ENCODE assay signal across 35 cellular contexts in genomic region chr1:97258597-97258996, GRCh38.
DNase-seq lines count a peak whose midpoint lies in the region; ATAC-seq, FAIRE-seq and TF ChIP-seq lines count a peak whose summit lies in the region.
"Had no signal": no experiment of that assay in that cellular context is flagged by ENCODE, and none has a peak within 500 bp of the region (broad histone marks: within the 10 kb centered on the region; RNA-seq: fewer than 3 reads in every experiment).

No MANE protein-coding gene starts in this region.

- H3K9me3 ChIP-seq in liver (ENCODE audit: control insufficient read depth in 4 of 4, low read length in 3 of 4) (no peaks in the 10 kb centered on the region), HepG2 (ENCODE audit: low read length) (no peaks in the 10 kb centered on the region; the same call in none of the 2 replicates), mucosa of descending colon (no peaks in the 10 kb centered on the region), small intestine (ENCODE audit: control insufficient read depth, low read depth) (no peaks in the 10 kb centered on the region)
- H3K9me3 ChIP-seq: A549; BE2C; BLaER1; BLaER1 treated with 17β-estradiol and CSF1 and Interleukin-3, amounts not matched to agents 10 nM and 100 nM; Caco-2 had no signal

- no TSS peak for BruUV-seq in HepG2 (replicated peaks; lab: Mats Ljungman, UMichigan)

- H3K79me2 ChIP-seq in HepG2 (ENCODE audit: insufficient read depth, low read length): no peaks in the 10 kb centered on the region

- ATAC-seq in HepG2: no peak
- peak; percentile 66 for ATAC-seq in mucosa of descending colon
- ATAC-seq in activated CD8-positive, alpha-beta T cell treated with anti-CD3 and anti-CD28 coated beads, Interleukin-2, amount 10 ng/mL, durations not matched to agents 7 days and 5 days: no peak
- ATAC-seq: A549; CD8-positive, alpha-beta T cell had no signal

- H3K36me3 ChIP-seq in liver (ENCODE audit: control insufficient read depth in 4 of 4, insufficient read depth in 3 of 4, low read depth in 1 of 4, low read length in 3 of 4) (peaks cover 0 to 2% (median 0%) of the 10 kb centered on the region in 4 donors), HepG2 (replicated peaks in 1 of 2; ENCODE audit: control insufficient read depth in 1 of 2, insufficient read depth in 2 of 2, low read length in 2 of 2) (no peaks in the 10 kb centered on the region), mucosa of descending colon (ENCODE audit: low read depth) (no peaks in the 10 kb centered on the region), small intestine (ENCODE audit: control insufficient read depth in 2 of 2, insufficient read depth in 2 of 2, low read length in 2 of 2) (no peaks in the 10 kb centered on the region)
- H3K36me3 ChIP-seq: BE2C; BLaER1; BLaER1 treated with 17β-estradiol and CSF1 and Interleukin-3, amounts not matched to agents 10 nM and 100 nM had no signal

- no peak for TF ChIP-seq CTCF in liver (IDR thresholded peaks at IDR 0.05; ENCODE audit: low read depth, low read length, missing input control)
- TF ChIP-seq CTCF in HepG2 (CRISPR knock-in tag; IDR thresholded peaks at IDR 0.05): no peak
- no peak for TF ChIP-seq CTCF in mucosa of descending colon (IDR thresholded peaks at IDR 0.05)

- H3K27ac ChIP-seq in liver (ENCODE audit: low read depth in 1 of 2, low read length in 2 of 2) (no peak overlapping the region), HepG2 (ENCODE audit: extremely low read length, insufficient read depth, low read length) (no peak overlapping the region), small intestine (ENCODE audit: low read depth in 1 of 2, low read length in 1 of 2) (no peak overlapping the region)
- H3K27ac ChIP-seq: 22Rv1; A549; BLaER1; BLaER1 treated with 17β-estradiol and CSF1 and Interleukin-3, amounts not matched to agents 10 nM and 100 nM; C4-2B had no signal

- H3K27me3 Mint-ChIP-seq in activated CD8-positive, alpha-beta T cell treated with anti-CD3 and anti-CD28 coated beads, Interleukin-2, amount 10 ng/mL, durations not matched to agents 7 days and 5 days (ENCODE audit: low read depth): no peaks in the 10 kb centered on the region
- H3K27me3 Mint-ChIP-seq: B cell; CD4-positive, alpha-beta memory T cell; CD4-positive, alpha-beta T cell; CD4-positive, CD25-positive, alpha-beta regulatory T cell; CD8-positive, alpha-beta memory T cell had no signal

- no peak overlapping the region for H2AFZ ChIP-seq in HepG2 (ENCODE audit: low read length)

- TF ChIP-seq EP300 in HepG2 (IDR thresholded peaks at IDR 0.05; ENCODE audit: low read depth in 2 of 2, low read length in 2 of 2) (no peak), HepG2 (CRISPR knock-in tag; IDR thresholded peaks at IDR 0.05; ENCODE audit: borderline replicate concordance) (no peak)

- no peaks in the 10 kb centered on the region for H4K20me1 ChIP-seq in HepG2 (ENCODE audit: insufficient read depth, low read length)
- H4K20me1 ChIP-seq: BLaER1; BLaER1 treated with 17β-estradiol and CSF1 and Interleukin-3, amounts not matched to agents 10 nM and 100 nM had no signal

- no peaks in the 10 kb centered on the region for H3K9me3 Mint-ChIP-seq in activated CD8-positive, alpha-beta T cell treated with anti-CD3 and anti-CD28 coated beads, Interleukin-2, amount 10 ng/mL, durations not matched to agents 7 days and 5 days (ENCODE audit: insufficient read depth)
- H3K9me3 Mint-ChIP-seq: CD4-positive, alpha-beta T cell; CD8-positive, alpha-beta memory T cell; CD8-positive, alpha-beta T cell had no signal

- no peak for TF ChIP-seq POLR2A in HepG2 (IDR thresholded peaks at IDR 0.05; ENCODE audit: insufficient read depth in 1 of 2, low read depth in 2 of 2, low read length in 2 of 2)

- FAIRE-seq in HepG2 (lab: Jason Lieb, UNC) (no peak), small intestine (lab: Jason Lieb, UNC) (no peak)
- FAIRE-seq: A204.1, A549, D721Med had no signal

- H3K27me3 ChIP-seq in liver (ENCODE audit: control insufficient read depth in 4 of 4, insufficient read depth in 4 of 4, low read length in 3 of 4) (no peaks in the 10 kb centered on the region), HepG2 (ENCODE audit: control insufficient read depth in 1 of 2, insufficient read depth in 2 of 2, low read length in 2 of 2) (no peaks in the 10 kb centered on the region), small intestine (ENCODE audit: control insufficient read depth in 2 of 2, insufficient read depth in 2 of 2, low read length in 2 of 2) (no peaks in the 10 kb centered on the region)
- H3K27me3 ChIP-seq: BE2C; BLaER1; BLaER1 treated with 17β-estradiol and CSF1 and Interleukin-3, amounts not matched to agents 10 nM and 100 nM had no signal

- no peaks in the 10 kb centered on the region for H3K4me1 Mint-ChIP-seq in activated CD8-positive, alpha-beta T cell treated with anti-CD3 and anti-CD28 coated beads, Interleukin-2, amount 10 ng/mL, durations not matched to agents 7 days and 5 days (ENCODE audit: low read depth)
- H3K4me1 Mint-ChIP-seq: B cell had no signal

- H3K4me3 ChIP-seq in liver (ENCODE audit: low read depth in 1 of 3, low read length in 3 of 3): no peak overlapping the region
- H3K4me3 ChIP-seq in HepG2 (replicated peaks in 1 of 3; ENCODE audit: insufficient read depth in 1 of 3, low read depth in 2 of 3, low read length in 3 of 3): no peak overlapping the region
- H3K4me3 ChIP-seq in mucosa of descending colon: no peak overlapping the region
- H3K4me3 ChIP-seq in small intestine (ENCODE audit: low read depth in 1 of 2, low read length in 2 of 2): no peak overlapping the region
- H3K4me3 ChIP-seq: A549; BLaER1; BLaER1 treated with 17β-estradiol and CSF1 and Interleukin-3, amounts not matched to agents 10 nM and 100 nM had no signal

- no peak overlapping the region for H3K4me3 Mint-ChIP-seq in activated CD8-positive, alpha-beta T cell treated with anti-CD3 and anti-CD28 coated beads, Interleukin-2, amount 10 ng/mL, durations not matched to agents 7 days and 5 days
- H3K4me3 Mint-ChIP-seq: B cell; CD14-positive monocyte; CD4-positive, alpha-beta memory T cell; CD4-positive, alpha-beta T cell; CD4-positive, CD25-positive, alpha-beta regulatory T cell; CD8-positive, alpha-beta memory T cell; CD8-positive, alpha-beta T cell had no signal

- in situ Hi-C loops in HepG2 (cut with HindIII; ENCODE audit: extremely low pct_ligation_motif_present, low pct_unique_long_range_greater_than_20kb): no loop called here

- WGBS in liver: 91% methylated on average over 1 of the region's 1 CpG
- WGBS in HepG2 (ENCODE audit: low lambda C conversion rate): 22% methylated on average over 1 of the region's 1 CpG
- WGBS in small intestine, 3 donors: 31 to 61% (median 57%) methylated on average over 1 of the region's 1 CpG

- CTCF ChIA-PET in HepG2 (lab: Yijun Ruan, JAX; ENCODE audit: low intra/inter-chr PET ratio, low total read pairs): no interaction called here
- CTCF ChIA-PET in activated CD8-positive, alpha-beta T cell treated with anti-CD3 and anti-CD28 coated beads, Interleukin-2, amount 10 ng/mL, durations not matched to agents 7 days and 5 days (lab: Charles Lee): no interaction called here

- no peak overlapping the region for H3K4me2 ChIP-seq in HepG2 (ENCODE audit: low read depth, low read length)
- H3K4me2 ChIP-seq: A549; BLaER1; BLaER1 treated with 17β-estradiol and CSF1 and Interleukin-3, amounts not matched to agents 10 nM and 100 nM had no signal

- POLR2A ChIA-PET in HepG2 (lab: Yijun Ruan, JAX): no interaction called here
- POLR2A ChIA-PET in activated CD8-positive, alpha-beta T cell treated with anti-CD3 and anti-CD28 coated beads, Interleukin-2, amount 10 ng/mL, durations not matched to agents 7 days and 5 days (lab: Charles Lee): no interaction called here

- H3K36me3 Mint-ChIP-seq in activated CD8-positive, alpha-beta T cell treated with anti-CD3 and anti-CD28 coated beads, Interleukin-2, amount 10 ng/mL, durations not matched to agents 7 days and 5 days (ENCODE audit: low read depth): no peaks in the 10 kb centered on the region

- DNase-seq in HepG2 (ENCODE audit: low spot score) (no peak), mucosa of descending colon (no peak), small intestine (peak; percentile 60), NCI-H524 (lab: John Stamatoyannopoulos, UW) (no peak)
- no peak for DNase-seq in activated CD8-positive, alpha-beta T cell treated with anti-CD3 and anti-CD28 coated beads, Interleukin-2, amount 10 ng/mL, durations not matched to agents 7 days and 5 days
- DNase-seq: 8988T; ACHN; AML-193; BE2C; C1 segment of cervical spinal cord; Caco-2; Calu3; CD4-positive, alpha-beta memory T cell; CD4-positive, alpha-beta T cell; CD4-positive, CD25-positive, alpha-beta regulatory T cell; CD8-positive, alpha-beta memory T cell; CD8-positive, alpha-beta T cell; COR-L47; DMS 273 treated with DMSO at 0.1 percent for 48 hours; DMS153; DMS53; DMS79; DMS79 treated with DMSO at 0.1 percent for 48 hours; DND-41; EL had no signal

- TF ChIP-seq RAD21 in liver (IDR thresholded peaks at IDR 0.05): no peak
- TF ChIP-seq RAD21 in HepG2 (CRISPR knock-in tag; IDR thresholded peaks at IDR 0.05): no peak

- intact Hi-C loops in HepG2 (cut with micrococcal nuclease; ENCODE audit: unreplicated experiment) (no loop called here), mucosa of descending colon (cut with DNase I, micrococcal nuclease) (no loop called here)

- H3K9ac ChIP-seq in liver (ENCODE audit: low read depth in 1 of 2, low read length in 2 of 2) (no peak overlapping the region), HepG2 (ENCODE audit: insufficient read depth, low read depth, low read length) (no peak overlapping the region)
- H3K9ac ChIP-seq: BLaER1; BLaER1 treated with 17β-estradiol and CSF1 and Interleukin-3, amounts not matched to agents 10 nM and 100 nM had no signal

- H3K4me1 ChIP-seq in liver (ENCODE audit: control insufficient read depth in 4 of 4, insufficient read depth in 4 of 4, low read length in 3 of 4): peaks cover 0 to 4% (median 0%) of the 10 kb centered on the region in 4 donors
- H3K4me1 ChIP-seq in HepG2 (ENCODE audit: insufficient read depth, low read length): no peaks in the 10 kb centered on the region
- H3K4me1 ChIP-seq in mucosa of descending colon (ENCODE audit: low read depth): no peaks in the 10 kb centered on the region
- H3K4me1 ChIP-seq in small intestine (ENCODE audit: control insufficient read depth in 2 of 2, insufficient read depth in 1 of 2, low read depth in 1 of 2, low read length in 1 of 2): peaks cover 0 to 2% of the 10 kb centered on the region in 2 donors
- H3K4me1 ChIP-seq: A549; BE2C; BLaER1; BLaER1 treated with 17β-estradiol and CSF1 and Interleukin-3, amounts not matched to agents 10 nM and 100 nM; Caco-2 had no signal

- no peak overlapping the region for H3K27ac Mint-ChIP-seq in activated CD8-positive, alpha-beta T cell treated with anti-CD3 and anti-CD28 coated beads, Interleukin-2, amount 10 ng/mL, durations not matched to agents 7 days and 5 days
- H3K27ac Mint-ChIP-seq: B cell; CD4-positive, alpha-beta memory T cell; CD4-positive, alpha-beta T cell; CD4-positive, CD25-positive, alpha-beta regulatory T cell; CD8-positive, alpha-beta T cell had no signal

TF ChIP-seq in liver, 16 proteins besides CTCF, POLR2A, EP300 and RAD21 (continues in another document):
- no peak for TF ChIP-seq RXRA (IDR thresholded peaks at IDR 0.05)
- peak; percentile 28 to 53 for TF ChIP-seq HNF4A (conservative IDR thresholded peaks at IDR 0.05)
- no peak for TF ChIP-seq SP1 (IDR thresholded peaks at IDR 0.05)

TF ChIP-seq in HepG2, 621 proteins besides CTCF, POLR2A, EP300 and RAD21 (continues in another document):
- no peak for TF ChIP-seq HOXA9 (CRISPR knock-in tag; IDR thresholded peaks at IDR 0.05; ENCODE audit: borderline replicate concordance)
